In the genomic region with DNA sequence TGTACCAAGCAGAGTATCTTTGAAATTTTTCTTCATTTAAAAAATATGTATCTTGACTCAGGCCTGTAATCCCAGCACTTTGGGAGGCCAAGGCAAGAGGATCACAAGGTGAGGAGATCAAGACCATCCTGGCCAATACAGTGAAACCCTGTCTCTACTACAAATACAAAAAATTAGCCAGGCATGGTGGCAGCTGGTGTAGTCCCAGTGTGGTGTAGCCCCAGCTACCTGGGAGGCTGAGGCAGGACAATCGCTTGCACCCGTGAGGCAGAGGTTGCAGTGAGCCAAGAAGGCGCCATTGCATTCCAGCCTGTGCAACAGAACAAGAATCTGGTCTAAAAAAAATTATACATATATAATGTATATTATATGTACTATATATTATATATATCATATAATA, we compare ENCODE assay signal across 8 cellular contexts.
DNase-seq lines count a peak whose midpoint lies in the region; ATAC-seq and TF ChIP-seq lines count a peak whose summit lies in the region.
"Not testable (repeated sequence)": the region's sequence is repeated elsewhere in the genome, so short reads cannot be mapped to it uniquely, and the experiment has no call there.

No MANE protein-coding gene starts in this region.

- H3K27me3 ChIP-seq in aorta (ENCODE audit: control insufficient read depth in 1 of 2, insufficient read depth in 2 of 2, low read length in 1 of 2): not testable (repeated sequence)

- not testable (repeated sequence) for H3K9me3 ChIP-seq in aorta (ENCODE audit: control insufficient read depth, low read length)

- not testable (repeated sequence) for H3K36me3 ChIP-seq in aorta (ENCODE audit: control insufficient read depth in 1 of 2, insufficient read depth in 2 of 2, low read length in 1 of 2)

- peak; percentile 30 for DNase-seq in activated CD4-positive, CD25-positive, alpha-beta regulatory T cell treated with anti-CD3 and anti-CD28 coated beads, Interleukin-2, amount 50 U/mL, for 72 hours
- DNase-seq in activated naive CD4-positive, alpha-beta T cell treated with Interleukin-2 at 50 U/mL for 16 hours: peak; percentile 45
- DNase-seq in fibroblast of pulmonary artery (ENCODE audit: low read depth) (peak; percentile 75), medulla oblongata (ENCODE audit: extremely low spot score) (peak; percentile 97), aorta (peak in 1 of 2 donors; percentile 49)
- peak; percentile 73 for DNase-seq in stimulated activated CD4-positive, alpha-beta T cell treated with anti-CD3 and anti-CD28 coated beads, Interleukin-15, amount 100 ng/mL, for 24 hours

- intact Hi-C loops in aorta (cut with DNase I): not testable (repeated sequence)

- not testable (repeated sequence) for H3K4me3 ChIP-seq in fibroblast of pulmonary artery (replicated peaks; ENCODE audit: low read depth, low read length); aorta (ENCODE audit: low read length in 2 of 2)

- not testable (repeated sequence) for H3K27ac ChIP-seq in aorta (ENCODE audit: low read depth in 1 of 2, low read length in 2 of 2)

- peak; percentile 98 for ATAC-seq in GM19452 (IDR thresholded peaks at IDR 0.05; ENCODE audit: unreplicated experiment)
- ATAC-seq in HG03442 (IDR thresholded peaks at IDR 0.05; ENCODE audit: unreplicated experiment): peak; percentile 93
- ATAC-seq in aorta (ENCODE audit: low FRiP score): peak; percentile 73

- 78 to 90% methylated on average over 3 of the region's 3 CpGs for WGBS in aorta, 2 donors

- not testable (repeated sequence) for H3K4me1 ChIP-seq in aorta (ENCODE audit: control insufficient read depth in 1 of 2, insufficient read depth in 2 of 2, low read length in 2 of 2)

- TF ChIP-seq CTCF in fibroblast of pulmonary artery (IDR thresholded peaks at IDR 0.05; ENCODE audit: low read length, missing control alignments): not testable (repeated sequence)
